17 cellular contexts compared by ENCODE assay signal in genomic region chr5:59773286-59773685, GRCh38.
"Had no signal": no experiment of that assay in that cellular context is flagged by ENCODE, and none has a peak within 500 bp of the region (broad histone marks: within the 10 kb centered on the region; RNA-seq: fewer than 3 reads in every experiment).

No MANE protein-coding gene starts in this region.

- H3K36me3 ChIP-seq: gastroesophageal sphincter, sigmoid colon, transverse colon had no signal

- H3K9me3 Mint-ChIP-seq: activated B cell treated with CpG ODN at 0.5 μM for 24 hours; activated naive CD4-positive, alpha-beta T cell treated with anti-CD3 and anti-CD28 coated beads, Interleukin-2, amount 50 U/mL, for 24 hours; natural killer cell treated with Interleukin-12 subunit alpha and Interleukin-12 subunit beta and Interleukin-15 and Interleukin-18, amount 100 ng/mL, for 72 hours had no signal

- H3K9me3 ChIP-seq: gastroesophageal sphincter, psoas muscle, sigmoid colon, transverse colon had no signal

- H3K27ac ChIP-seq: gastroesophageal sphincter, hepatocyte, psoas muscle, transverse colon had no signal

- H3K4me3 Mint-ChIP-seq: activated B cell treated with CpG ODN at 0.5 μM for 24 hours; activated naive CD4-positive, alpha-beta T cell treated with anti-CD3 and anti-CD28 coated beads, Interleukin-2, amount 50 U/mL, for 24 hours; natural killer cell treated with Interleukin-12 subunit alpha and Interleukin-12 subunit beta and Interleukin-15 and Interleukin-18, amount 100 ng/mL, for 72 hours; stimulated activated naive B cell treated with anti-CD40 and anti-IgM and Interleukin-4, amounts not matched to agents 10 μg/mL and 1 μg/mL and 100 μg/mL, for 72 hours; T-helper 17 cell had no signal

- H3K4me3 ChIP-seq: gastroesophageal sphincter, hepatocyte, psoas muscle, sigmoid colon, transverse colon had no signal

- ATAC-seq: gastroesophageal sphincter; natural killer cell treated with Interleukin-12 subunit alpha and Interleukin-12 subunit beta and Interleukin-15 and Interleukin-18, amount 100 ng/mL, for 72 hours; psoas muscle; stimulated activated naive B cell treated with anti-CD40 and anti-IgM and Interleukin-4, amounts not matched to agents 10 μg/mL and 1 μg/mL and 100 μg/mL, for 72 hours; T-helper 17 cell had no signal

- H3K27ac Mint-ChIP-seq: activated B cell treated with CpG ODN at 0.5 μM for 24 hours; activated naive CD4-positive, alpha-beta T cell treated with anti-CD3 and anti-CD28 coated beads, Interleukin-2, amount 50 U/mL, for 24 hours; natural killer cell treated with Interleukin-12 subunit alpha and Interleukin-12 subunit beta and Interleukin-15 and Interleukin-18, amount 100 ng/mL, for 72 hours; stimulated activated naive B cell treated with anti-CD40 and anti-IgM and Interleukin-4, amounts not matched to agents 10 μg/mL and 1 μg/mL and 100 μg/mL, for 72 hours; T-helper 17 cell had no signal

- DNase-seq: activated B cell treated with CpG ODN at 0.5 μM for 24 hours; activated CD4-positive, alpha-beta T cell treated with anti-CD3 and anti-CD28 coated beads, Interleukin-2, amount 50 U/mL, for 1 hour; activated T-cell treated with anti-CD3 and anti-CD28 coated beads for 4 hours; amniotic stem cell; effector CD4-positive, alpha-beta T cell; psoas muscle; sigmoid colon; stimulated activated CD4-positive, alpha-beta T cell treated with anti-CD3 and anti-CD28 coated beads, Interleukin-2, amount 100 ng/mL, for 24 hours; stimulated activated naive B cell treated with anti-CD40 and anti-IgM and Interleukin-4, amounts not matched to agents 10 μg/mL and 1 μg/mL and 100 μg/mL, for 72 hours; T-helper 17 cell; transverse colon had no signal

- H3K27me3 ChIP-seq: gastroesophageal sphincter, hepatocyte, sigmoid colon, transverse colon had no signal

- FAIRE-seq: colon, endothelial cell of umbilical vein had no signal

- H3K36me3 Mint-ChIP-seq: activated naive CD4-positive, alpha-beta T cell treated with anti-CD3 and anti-CD28 coated beads, Interleukin-2, amount 50 U/mL, for 24 hours; natural killer cell treated with Interleukin-12 subunit alpha and Interleukin-12 subunit beta and Interleukin-15 and Interleukin-18, amount 100 ng/mL, for 72 hours; stimulated activated naive B cell treated with anti-CD40 and anti-IgM and Interleukin-4, amounts not matched to agents 10 μg/mL and 1 μg/mL and 100 μg/mL, for 72 hours had no signal

- H3K4me1 ChIP-seq: psoas muscle had no signal

- H3K79me2 ChIP-seq: hepatocyte had no signal

- H3K4me2 ChIP-seq: hepatocyte had no signal

- H2AFZ ChIP-seq: hepatocyte had no signal
